8 cellular contexts compared by ENCODE assay signal in genomic region chr4:118281611-118282442, GRCh38.
DNase-seq lines count a peak whose midpoint lies in the region; ATAC-seq and TF ChIP-seq lines count a peak whose summit lies in the region.

No MANE protein-coding gene starts in this region.

- H2AK5ac ChIP-seq in mesenchymal stem cell (ENCODE audit: low read length, severe bottlenecking): no peak overlapping the region

- H3K27me3 ChIP-seq in DND-41 (ENCODE audit: insufficient read depth, low read length, poor library complexity) (no peaks in the 10 kb centered on the region), HUES48 (ENCODE audit: control insufficient read depth, insufficient read depth, low read length) (no peaks in the 10 kb centered on the region), mesenchymal stem cell (ENCODE audit: control insufficient read depth in 1 of 2, insufficient read depth in 1 of 2, low read length in 2 of 2) (no peaks in the 10 kb centered on the region)

- H2BK15ac ChIP-seq in mesenchymal stem cell (ENCODE audit: low read depth, poor library complexity, severe bottlenecking): no peak overlapping the region

- no peak overlapping the region for H3K4ac ChIP-seq in mesenchymal stem cell (ENCODE audit: low read depth in 1 of 2, low read length in 2 of 2)

- H3K18ac ChIP-seq in mesenchymal stem cell (ENCODE audit: low read depth in 1 of 2, low read length in 2 of 2): no peak overlapping the region

- peaks cover 36% of the 10 kb centered on the region for H3K36me3 ChIP-seq in DND-41 (ENCODE audit: insufficient read depth, low read length)
- H3K36me3 ChIP-seq in HUES48 (ENCODE audit: control insufficient read depth, insufficient read depth, low read length): peaks cover 25% of the 10 kb centered on the region
- H3K36me3 ChIP-seq in mesenchymal stem cell (ENCODE audit: control insufficient read depth in 1 of 2, insufficient read depth in 2 of 2, low read depth in 1 of 2, low read length in 2 of 2): peaks cover 0 to 28% of the 10 kb centered on the region in 2 experiments

- peak overlapping the region; percentile 73; the same call in 1 of the 2 replicates for H3K4me2 ChIP-seq in DND-41 (ENCODE audit: insufficient read depth, low read length)
- no peak overlapping the region for H3K4me2 ChIP-seq in mesenchymal stem cell (ENCODE audit: low read length, poor library complexity, severe bottlenecking)

- 62% methylated on average over 3 of the region's 9 CpGs for WGBS in mesenchymal stem cell

- H3K14ac ChIP-seq in mesenchymal stem cell (ENCODE audit: low read length in 2 of 2): no peak overlapping the region

- no peaks in the 10 kb centered on the region for H3K79me1 ChIP-seq in mesenchymal stem cell (replicated peaks; ENCODE audit: low read length, poor library complexity, severe bottlenecking)

- peaks cover 29% of the 10 kb centered on the region for H3K4me1 Mint-ChIP-seq in activated T-helper 2 cell treated with anti-CD3 and anti-CD28 coated beads, Interferon-gamma antibody, Interleukin-2, Interleukin-4, amounts not matched to agents 10 μg/mL and 5 μg/mL and 100 μg/mL, durations not matched to agents 14 hours and 24 hours and 36 hours (ENCODE audit: low read depth)

- H3K4me3 ChIP-seq in DND-41 (ENCODE audit: low read depth in 1 of 2, low read length in 2 of 2) (no peak overlapping the region), HUES48 (ENCODE audit: low read depth, low read length) (no peak overlapping the region), mesenchymal stem cell (ENCODE audit: insufficient read depth in 1 of 2, low read depth in 1 of 2, low read length in 2 of 2) (no peak overlapping the region)

- H3K27ac ChIP-seq in DND-41 (ENCODE audit: low read length) (no peak overlapping the region), HUES48 (ENCODE audit: low read depth, low read length) (peak overlapping the region; percentile 92), mesenchymal stem cell (ENCODE audit: low read length, poor library complexity, severe bottlenecking) (peak overlapping the region; percentile 17)

- TF ChIP-seq CTCF in DND-41 (IDR thresholded peaks at IDR 0.05; ENCODE audit: borderline replicate concordance, extremely low read depth, low read length, poor library complexity, severe bottlenecking) (no peak), GM20000 (IDR thresholded peaks at IDR 0.05; ENCODE audit: extremely low read depth, missing control alignments) (no peak)

- peaks cover 10% of the 10 kb centered on the region; the same call in 1 of the 2 replicates for H4K20me1 ChIP-seq in DND-41 (ENCODE audit: insufficient read depth, low read length)

- H2BK120ac ChIP-seq in mesenchymal stem cell (ENCODE audit: low read depth, low read length): no peak overlapping the region

- intact Hi-C loops in activated T-helper 2 cell treated with anti-CD3 and anti-CD28 coated beads, Interferon-gamma antibody, Interleukin-2, Interleukin-4, amounts not matched to agents 10 μg/mL and 5 μg/mL and 100 μg/mL, durations not matched to agents 14 hours and 24 hours and 36 hours (cut with micrococcal nuclease): no loop called here

- H2BK12ac ChIP-seq in mesenchymal stem cell (ENCODE audit: low read length in 2 of 2): no peak overlapping the region

- H4K8ac ChIP-seq in mesenchymal stem cell (ENCODE audit: low read length): no peak overlapping the region

- H4K91ac ChIP-seq in mesenchymal stem cell (ENCODE audit: low read length): no peak overlapping the region

- no peak overlapping the region for H3K23ac ChIP-seq in mesenchymal stem cell (ENCODE audit: low read length in 2 of 2)

- peak overlapping the region; percentile 63 for H3K27ac Mint-ChIP-seq in activated T-helper 2 cell treated with anti-CD3 and anti-CD28 coated beads, Interferon-gamma antibody, Interleukin-2, Interleukin-4, amounts not matched to agents 10 μg/mL and 5 μg/mL and 100 μg/mL, durations not matched to agents 14 hours and 24 hours and 36 hours

- no peaks in the 10 kb centered on the region for H3K27me3 Mint-ChIP-seq in activated T-helper 2 cell treated with anti-CD3 and anti-CD28 coated beads, Interferon-gamma antibody, Interleukin-2, Interleukin-4, amounts not matched to agents 10 μg/mL and 5 μg/mL and 100 μg/mL, durations not matched to agents 14 hours and 24 hours and 36 hours (ENCODE audit: low read depth)

- no peak for ATAC-seq in DND-41 (ENCODE audit: insufficient read depth, low read depth)
- ATAC-seq in GM19455 (IDR thresholded peaks at IDR 0.05; ENCODE audit: unreplicated experiment): no peak

- no peak overlapping the region for H2BK5ac ChIP-seq in mesenchymal stem cell (ENCODE audit: low read depth, low read length, poor library complexity, severe bottlenecking)

- no peaks in the 10 kb centered on the region for H3K9me3 ChIP-seq in DND-41 (ENCODE audit: insufficient read depth, low read length, severe bottlenecking)
- H3K9me3 ChIP-seq in HUES48 (ENCODE audit: control insufficient read depth, insufficient read depth, low read length): no peaks in the 10 kb centered on the region
- H3K9me3 ChIP-seq in mesenchymal stem cell (ENCODE audit: control insufficient read depth, low read length): no peaks in the 10 kb centered on the region

- H2AFZ ChIP-seq in DND-41 (ENCODE audit: low read depth, low read length) (no peak overlapping the region), mesenchymal stem cell (ENCODE audit: low read depth, low read length) (no peak overlapping the region)

- no peak overlapping the region for H3K9ac ChIP-seq in DND-41 (ENCODE audit: low read depth, low read length)
- peak overlapping the region; percentile 97; the same call in 1 of the 2 replicates for H3K9ac ChIP-seq in HUES48 (ENCODE audit: low read depth, low read length)
- H3K9ac ChIP-seq in mesenchymal stem cell (ENCODE audit: low read length): peak overlapping the region; percentile 98

- H3K36me3 Mint-ChIP-seq in activated T-helper 2 cell treated with anti-CD3 and anti-CD28 coated beads, Interferon-gamma antibody, Interleukin-2, Interleukin-4, amounts not matched to agents 10 μg/mL and 5 μg/mL and 100 μg/mL, durations not matched to agents 14 hours and 24 hours and 36 hours (ENCODE audit: low read depth): peaks cover 46% of the 10 kb centered on the region

- peaks cover 24% of the 10 kb centered on the region for H3K79me2 ChIP-seq in DND-41 (ENCODE audit: insufficient read depth, low read length)

- peaks cover 32% of the 10 kb centered on the region for H3K4me1 ChIP-seq in DND-41 (ENCODE audit: insufficient read depth, low read length)
- peaks cover 19% of the 10 kb centered on the region for H3K4me1 ChIP-seq in HUES48 (ENCODE audit: control insufficient read depth, insufficient read depth, low read length)
- H3K4me1 ChIP-seq in mesenchymal stem cell (ENCODE audit: control insufficient read depth, insufficient read depth, low read depth, low read length): peaks cover 1% of the 10 kb centered on the region

- H3K9me3 Mint-ChIP-seq in activated T-helper 2 cell treated with anti-CD3 and anti-CD28 coated beads, Interferon-gamma antibody, Interleukin-2, Interleukin-4, amounts not matched to agents 10 μg/mL and 5 μg/mL and 100 μg/mL, durations not matched to agents 14 hours and 24 hours and 36 hours: no peaks in the 10 kb centered on the region

- H3K4me3 Mint-ChIP-seq in activated T-helper 2 cell treated with anti-CD3 and anti-CD28 coated beads, Interferon-gamma antibody, Interleukin-2, Interleukin-4, amounts not matched to agents 10 μg/mL and 5 μg/mL and 100 μg/mL, durations not matched to agents 14 hours and 24 hours and 36 hours (ENCODE audit: low read depth): peak overlapping the region; percentile 30

- DNase-seq in DND-41 (no peak), mesenchymal stem cell (no peak), cortex of kidney (lab: John Stamatoyannopoulos, UW) (no peak), GM20000 (ENCODE audit: low spot score) (no peak), NCI-H1694 treated with DMSO at 0.1 percent for 48 hours (lab: John Stamatoyannopoulos, UW) (no peak)
- no peak for DNase-seq in activated T-helper 2 cell treated with anti-CD3 and anti-CD28 coated beads, Interferon-gamma antibody, Interleukin-2, Interleukin-4, amounts not matched to agents 10 μg/mL and 5 μg/mL and 100 μg/mL, durations not matched to agents 14 hours and 24 hours and 36 hours (ENCODE audit: low spot score)
